8 cellular contexts compared by ENCODE assay signal in genomic region chrX:145405012-145405411, GRCh38.
DNase-seq lines count a peak whose midpoint lies in the region; TF ChIP-seq lines count a peak whose summit lies in the region.

No MANE protein-coding gene starts in this region.

- H3K4me1 Mint-ChIP-seq in brain: peaks cover 5% of the 10 kb centered on the region

- POLR2A ChIA-PET in BJ (lab: Charles Lee): no interaction called here

- peak; percentile 28; the same call in 1 of the 2 replicates for TF ChIP-seq CTCF in BJ (IDR thresholded peaks at IDR 0.05; ENCODE audit: insufficient read depth, low read depth, low read length)
- peak; percentile 66 for TF ChIP-seq CTCF in GM12873 (IDR thresholded peaks at IDR 0.05; ENCODE audit: insufficient read depth, low read depth, low read length, missing control alignments)
- TF ChIP-seq CTCF in LNCaP clone FGC (IDR thresholded peaks at IDR 0.05; ENCODE audit: control insufficient read depth, extremely low read depth, insufficient read depth): peak; percentile 42; the same call in 1 of the 2 replicates
- TF ChIP-seq CTCF in brain (conservative IDR thresholded peaks at IDR 0.05): peak; percentile 55 to 76
- TF ChIP-seq CTCF in thyroid gland (IDR thresholded peaks at IDR 0.05): peak in 2 of 6 experiments; percentile 26 to 40

- H3K4me1 ChIP-seq in thyroid gland: no peaks in the 10 kb centered on the region

- H3K9me3 Mint-ChIP-seq in brain: peaks cover 0 to 6% (median 0%) of the 10 kb centered on the region in 5 experiments

- WGBS in thyroid gland, 2 donors: 0% methylated on average over 1 of the region's 1 CpG

- no peaks in the 10 kb centered on the region for H3K9me3 ChIP-seq in thyroid gland

- CTCF ChIA-PET in BJ (lab: Yijun Ruan, JAX): no interaction called here

- no peaks in the 10 kb centered on the region for H3K27me3 Mint-ChIP-seq in brain

- intact Hi-C loops in thyroid gland (cut with DNase I): no loop called here

- no peak overlapping the region for H3K27ac ChIP-seq in thyroid gland

- DNase-seq in BJ (ENCODE audit: low read depth): no peak
- DNase-seq in LNCaP clone FGC (ENCODE audit: low read depth): no peak
- DNase-seq in middle frontal gyrus (ENCODE audit: extremely low spot score, low spot score): peak; percentile 37
- DNase-seq in NCI-H526 treated with DMSO at 0.1 percent for 48 hours (lab: John Stamatoyannopoulos, UW): no peak
- DNase-seq in thyroid gland: no peak
- DNase-seq in GOT3 (lab: John Stamatoyannopoulos, UW): no peak

- H3K36me3 ChIP-seq in BJ (ENCODE audit: control insufficient read depth, insufficient read depth, low read length) (no peaks in the 10 kb centered on the region), thyroid gland (no peaks in the 10 kb centered on the region)

- H3K4me3 ChIP-seq in BJ (ENCODE audit: low read depth, low read length) (no peak overlapping the region), LNCaP clone FGC (ENCODE audit: low read depth, low read length) (no peak overlapping the region), thyroid gland (replicated peaks in 1 of 3) (no peak overlapping the region)

- H3K27ac Mint-ChIP-seq in brain: no peak overlapping the region

- H3K4me3 Mint-ChIP-seq in brain: no peak overlapping the region

- H3K27me3 ChIP-seq in BJ (ENCODE audit: control insufficient read depth, insufficient read depth, low read length) (no peaks in the 10 kb centered on the region), thyroid gland (no peaks in the 10 kb centered on the region)

- H3K36me3 Mint-ChIP-seq in brain: no peaks in the 10 kb centered on the region

- no peak for TF ChIP-seq POLR2A in thyroid gland (IDR thresholded peaks at IDR 0.05)
